In the genomic region with DNA sequence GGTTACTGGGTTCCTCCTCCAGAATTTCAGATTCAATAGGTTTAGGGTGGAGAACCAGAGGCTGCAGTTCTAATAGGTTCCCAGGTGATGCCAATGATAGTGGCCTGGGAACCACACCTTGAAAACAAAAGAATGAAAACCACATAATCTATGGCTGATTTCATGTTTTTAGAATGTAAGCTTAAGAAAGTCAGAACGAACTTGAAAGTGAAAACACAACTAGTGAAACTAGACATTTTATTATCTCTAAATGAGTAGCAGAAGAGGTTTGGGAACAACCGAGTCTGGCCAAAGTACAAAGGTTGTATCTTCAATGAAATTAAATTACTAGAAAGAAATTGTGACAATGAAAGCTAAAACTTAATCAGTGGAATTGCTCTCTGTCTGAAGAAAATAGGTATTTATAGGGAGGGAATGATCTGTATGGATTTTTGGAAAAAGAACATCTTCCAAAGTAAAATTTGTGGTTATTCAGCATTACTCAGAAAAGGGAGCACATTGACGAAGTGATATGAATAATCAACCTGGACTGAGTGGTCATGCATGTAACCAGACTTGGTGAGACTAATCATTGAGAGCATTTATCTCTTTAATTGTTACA, we compare ENCODE assay signal across 11 cellular contexts. TPM values are rescaled to one million over a fixed set of nuclear protein-coding genes. Genes with fewer than 3 reads are reported as not detected.
DNase-seq lines count a peak whose midpoint lies in the region; ATAC-seq and TF ChIP-seq lines count a peak whose summit lies in the region.
"Had no signal": no experiment of that assay in that cellular context is flagged by ENCODE, and none has a peak within 500 bp of the region (broad histone marks: within the 10 kb centered on the region; RNA-seq: fewer than 3 reads in every experiment).

No MANE protein-coding gene starts in this region.

- no peak for TF ChIP-seq EP300 in ovary (IDR thresholded peaks at IDR 0.05)

- peaks cover 14% of the 10 kb centered on the region for H3K4me1 ChIP-seq in mucosa of descending colon (ENCODE audit: low read depth)
- H3K4me1 ChIP-seq in effector memory CD4-positive, alpha-beta T cell (ENCODE audit: control insufficient read depth, insufficient read depth, low read length, poor library complexity, severe bottlenecking) = no peaks in the 10 kb centered on the region
- no peaks in the 10 kb centered on the region for H3K4me1 ChIP-seq in gastrocnemius medialis
- no peaks in the 10 kb centered on the region for H3K4me1 ChIP-seq in ovary (ENCODE audit: insufficient read depth)

- H3K9me3 ChIP-seq in mucosa of descending colon = no peaks in the 10 kb centered on the region
- H3K9me3 ChIP-seq in effector memory CD4-positive, alpha-beta T cell (ENCODE audit: control insufficient read depth, low read length) = no peaks in the 10 kb centered on the region
- H3K9me3 ChIP-seq in gastrocnemius medialis = no peaks in the 10 kb centered on the region
- H3K9me3 ChIP-seq in ovary = no peaks in the 10 kb centered on the region
- H3K9me3 ChIP-seq: esophagus squamous epithelium had no signal

- H3K4me3 Mint-ChIP-seq in activated CD4-positive, alpha-beta memory T cell treated with anti-CD3 and anti-CD28 coated beads for 36 hours = peak overlapping the region; percentile 7
- H3K4me3 Mint-ChIP-seq in activated CD4-positive, alpha-beta memory T cell treated with anti-CD3 and anti-CD28 coated beads, Interleukin-2, amount 10 ng/mL, durations not matched to agents 7 days and 5 days = no peak overlapping the region
- H3K4me3 Mint-ChIP-seq: mesothelial cell of epicardium had no signal

- H3K27me3 Mint-ChIP-seq in activated CD4-positive, alpha-beta memory T cell treated with anti-CD3 and anti-CD28 coated beads for 36 hours = peaks cover 11% of the 10 kb centered on the region
- peaks cover 18% of the 10 kb centered on the region for H3K27me3 Mint-ChIP-seq in activated CD4-positive, alpha-beta memory T cell treated with anti-CD3 and anti-CD28 coated beads, Interleukin-2, amount 10 ng/mL, durations not matched to agents 7 days and 5 days

- TF ChIP-seq CTCF in mucosa of descending colon (IDR thresholded peaks at IDR 0.05) (no peak), gastrocnemius medialis (IDR thresholded peaks at IDR 0.05 in 4 of 5, conservative IDR thresholded peaks at IDR 0.05 in 1 of 5) (no peak), ovary (IDR thresholded peaks at IDR 0.05) (no peak)

- ATAC-seq in GM21529 (IDR thresholded peaks at IDR 0.05; ENCODE audit: unreplicated experiment) = peak; percentile 89
- peak; percentile 88 for ATAC-seq in HG03342 (IDR thresholded peaks at IDR 0.05; ENCODE audit: unreplicated experiment)
- ATAC-seq in mucosa of descending colon = peak; percentile 86
- no peak for ATAC-seq in gastrocnemius medialis

- no peak overlapping the region for H3K27ac ChIP-seq in effector memory CD4-positive, alpha-beta T cell (ENCODE audit: insufficient read depth, low read length, poor library complexity, severe bottlenecking)
- H3K27ac ChIP-seq in gastrocnemius medialis (no peak overlapping the region), ovary (no peak overlapping the region)
- H3K27ac ChIP-seq: esophagus squamous epithelium had no signal

- H3K27me3 ChIP-seq in effector memory CD4-positive, alpha-beta T cell (replicated peaks; ENCODE audit: control insufficient read depth, insufficient read depth, low read length, poor library complexity, severe bottlenecking) = no peaks in the 10 kb centered on the region
- H3K27me3 ChIP-seq in gastrocnemius medialis (no peaks in the 10 kb centered on the region), ovary (no peaks in the 10 kb centered on the region)
- H3K27me3 ChIP-seq: esophagus squamous epithelium had no signal

- intact Hi-C loops in activated CD4-positive, alpha-beta memory T cell treated with anti-CD3 and anti-CD28 coated beads for 36 hours (cut with micrococcal nuclease) = loop anchor here (1.0 to 5.0 kb wide), 7 partner anchors 9 to 1134 kb away; a partner anchor contains a TSS
- intact Hi-C loops in mucosa of descending colon (cut with DNase I, micrococcal nuclease) (no loop called here), gastrocnemius medialis (cut with DNase I; ENCODE audit: low total_unique reads) (no loop called here), ovary (cut with DNase I) (no loop called here)

- in situ Hi-C loops in gastrocnemius medialis (cut with MboI; ENCODE audit: low sequenced_read_pairs in 4 of 4) = no loop called here

- H3K9me3 Mint-ChIP-seq in activated CD4-positive, alpha-beta memory T cell treated with anti-CD3 and anti-CD28 coated beads for 36 hours = no peaks in the 10 kb centered on the region
- no peaks in the 10 kb centered on the region for H3K9me3 Mint-ChIP-seq in activated CD4-positive, alpha-beta memory T cell treated with anti-CD3 and anti-CD28 coated beads, Interleukin-2, amount 10 ng/mL, durations not matched to agents 7 days and 5 days
- H3K9me3 Mint-ChIP-seq: mesothelial cell of epicardium had no signal

- peaks cover 27% of the 10 kb centered on the region for H3K4me1 Mint-ChIP-seq in activated CD4-positive, alpha-beta memory T cell treated with anti-CD3 and anti-CD28 coated beads for 36 hours (ENCODE audit: low read depth)
- peaks cover 24% of the 10 kb centered on the region for H3K4me1 Mint-ChIP-seq in activated CD4-positive, alpha-beta memory T cell treated with anti-CD3 and anti-CD28 coated beads, Interleukin-2, amount 10 ng/mL, durations not matched to agents 7 days and 5 days

- POLR2A ChIA-PET in activated CD4-positive, alpha-beta memory T cell treated with anti-CD3 and anti-CD28 coated beads for 36 hours (lab: Charles Lee) = interaction anchor here (1.1 to 2.0 kb wide), 2 partner anchors 12 to 25 kb away, joined by 4 to 23 read pairs; a partner anchor contains a TSS
- POLR2A ChIA-PET in activated CD4-positive, alpha-beta memory T cell treated with anti-CD3 and anti-CD28 coated beads, Interleukin-2, amount 10 ng/mL, durations not matched to agents 7 days and 5 days (lab: Charles Lee) = interaction anchor here (1.2 to 2.0 kb wide), 3 partner anchors 9 to 63 kb away, joined by 4 to 31 read pairs (median 6); a partner anchor contains a TSS

- H3K27ac Mint-ChIP-seq in activated CD4-positive, alpha-beta memory T cell treated with anti-CD3 and anti-CD28 coated beads for 36 hours = peak overlapping the region; percentile 0
- no peak overlapping the region for H3K27ac Mint-ChIP-seq in activated CD4-positive, alpha-beta memory T cell treated with anti-CD3 and anti-CD28 coated beads, Interleukin-2, amount 10 ng/mL, durations not matched to agents 7 days and 5 days
- H3K27ac Mint-ChIP-seq: mesothelial cell of epicardium had no signal

- 59 to 66% (median 61%) methylated on average over 3 of the region's 3 CpGs for WGBS in ovary, 3 donors

- TF ChIP-seq POLR2A in gastrocnemius medialis (IDR thresholded peaks at IDR 0.05) (no peak), ovary (IDR thresholded peaks at IDR 0.05) (no peak)

- H3K36me3 Mint-ChIP-seq in activated CD4-positive, alpha-beta memory T cell treated with anti-CD3 and anti-CD28 coated beads for 36 hours = no peaks in the 10 kb centered on the region
- H3K36me3 Mint-ChIP-seq in activated CD4-positive, alpha-beta memory T cell treated with anti-CD3 and anti-CD28 coated beads, Interleukin-2, amount 10 ng/mL, durations not matched to agents 7 days and 5 days (ENCODE audit: low read depth) = no peaks in the 10 kb centered on the region
- H3K36me3 Mint-ChIP-seq: mesothelial cell of epicardium had no signal

- DNase-seq in activated CD4-positive, alpha-beta memory T cell treated with anti-CD3 and anti-CD28 coated beads for 36 hours = peak; percentile 30
- no peak for DNase-seq in activated CD4-positive, alpha-beta memory T cell treated with anti-CD3 and anti-CD28 coated beads, Interleukin-2, amount 10 ng/mL, durations not matched to agents 7 days and 5 days
- DNase-seq in mucosa of descending colon = no peak
- DNase-seq in effector memory CD4-positive, alpha-beta T cell = no peak
- no peak for DNase-seq in gastrocnemius medialis
- no peak for DNase-seq in ovary
- DNase-seq: esophagus squamous epithelium, SIG-M5 had no signal

- CTCF ChIA-PET in activated CD4-positive, alpha-beta memory T cell treated with anti-CD3 and anti-CD28 coated beads for 36 hours (lab: Charles Lee) = interaction anchor here (1.0 to 1.4 kb wide), 2 partner anchors 25 to 29 kb away, joined by 4 to 15 read pairs; a partner anchor contains a TSS
- CTCF ChIA-PET in activated CD4-positive, alpha-beta memory T cell treated with anti-CD3 and anti-CD28 coated beads, Interleukin-2, amount 10 ng/mL, durations not matched to agents 7 days and 5 days (lab: Charles Lee) = interaction anchor here (1.4 kb wide), 1 partner anchor 24 kb away, joined by 11 read pairs; no protein-coding TSS in a partner anchor

- H3K4me3 ChIP-seq in mucosa of descending colon = no peak overlapping the region
- H3K4me3 ChIP-seq in effector memory CD4-positive, alpha-beta T cell (ENCODE audit: insufficient read depth, low read depth, low read length, poor library complexity, severe bottlenecking) = no peak overlapping the region
- no peak overlapping the region for H3K4me3 ChIP-seq in gastrocnemius medialis
- H3K4me3 ChIP-seq in ovary = no peak overlapping the region
- H3K4me3 ChIP-seq: esophagus squamous epithelium had no signal

- H3K36me3 ChIP-seq in mucosa of descending colon (ENCODE audit: low read depth) = no peaks in the 10 kb centered on the region
- no peaks in the 10 kb centered on the region for H3K36me3 ChIP-seq in effector memory CD4-positive, alpha-beta T cell (ENCODE audit: control insufficient read depth, insufficient read depth, low read length)
- no peaks in the 10 kb centered on the region for H3K36me3 ChIP-seq in gastrocnemius medialis
- no peaks in the 10 kb centered on the region for H3K36me3 ChIP-seq in ovary
- H3K36me3 ChIP-seq: esophagus squamous epithelium had no signal

RNA-seq across cellular contexts. Expression of a gene that starts 24.9 kb away (rescaled TPM):
- 10 to 100 TPM; 31.7 to 33.2 TPM for total RNA-seq in activated CD4-positive, alpha-beta memory T cell treated with anti-CD3 and anti-CD28 coated beads for 36 hours
- 10 to 100 TPM; 35.2 to 36.6 TPM for total RNA-seq in activated CD4-positive, alpha-beta memory T cell treated with anti-CD3 and anti-CD28 coated beads, Interleukin-2, amount 10 ng/mL, durations not matched to agents 7 days and 5 days
- total RNA-seq in mucosa of descending colon (10 to 100 TPM; 12.6 to 27.6 (median 15.0) TPM), gastrocnemius medialis (1 to 10 TPM; 3.9 to 7.8 (median 7.6) TPM), ovary (10 to 100 TPM; 20.9 to 33.0 (median 30.7) TPM)
- polyA plus RNA-seq in ovary = 10 to 100 TPM; 15.3 to 17.8 TPM

Comparison
In these comparisons a context has a peak if more than half of its experiments do, and no peak if none do; other contexts are left out.
1. ATAC-seq: peak in GM21529 (single experiment), HG03342 (single experiment) and mucosa of descending colon (single experiment); none in gastrocnemius medialis (0 of 2).